Comparison of ENCODE assay signal across 8 cellular contexts in the genomic region with DNA sequence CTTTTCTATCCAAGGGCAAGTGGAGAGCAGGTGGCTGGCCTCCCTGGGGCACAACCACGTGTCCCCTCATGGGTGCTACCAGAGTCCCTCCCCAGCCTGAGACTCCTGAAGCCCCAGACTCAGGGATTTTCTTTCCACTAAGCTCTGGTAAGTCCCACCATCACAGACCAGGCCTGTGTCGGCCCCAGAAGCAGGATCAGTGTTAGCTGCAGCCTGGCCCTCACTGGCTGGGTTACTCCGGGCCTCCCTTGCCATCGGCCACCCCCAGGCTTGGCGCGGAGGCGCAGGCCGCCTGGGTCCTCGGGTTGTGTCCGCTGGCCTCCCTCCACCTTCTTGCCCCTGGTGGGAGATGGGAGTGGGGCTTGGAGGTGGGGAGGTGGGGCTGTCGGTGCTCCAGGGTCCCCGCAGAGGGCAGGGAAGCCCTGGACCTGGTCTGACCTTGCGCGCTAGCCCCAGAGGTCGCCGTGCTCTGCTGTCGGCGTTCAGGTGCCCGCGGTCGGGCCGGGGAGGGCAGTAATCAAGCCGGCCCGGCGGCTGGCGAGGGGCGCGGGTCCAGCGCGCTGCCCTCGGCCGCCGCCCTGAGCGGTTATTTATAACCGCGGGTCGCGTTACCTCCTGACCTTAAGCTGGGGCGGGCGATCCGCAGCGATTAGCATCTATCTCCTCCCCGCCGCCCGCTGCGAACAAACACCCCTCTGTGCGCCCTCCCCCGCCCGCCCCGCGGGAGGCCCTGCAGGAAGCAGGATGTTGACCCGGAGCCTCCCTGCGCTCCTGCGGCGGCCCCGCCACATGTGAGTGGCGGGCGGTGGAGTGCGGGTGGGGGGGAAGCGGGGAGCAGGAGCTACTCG.
DNase-seq lines count a peak whose midpoint lies in the region; ATAC-seq lines count a peak whose summit lies in the region.

No MANE protein-coding gene starts in this region.

- H2BK120ac ChIP-seq in mesendoderm (ENCODE audit: low read depth, low read length): no peak overlapping the region

- no peak overlapping the region for H4K5ac ChIP-seq in mesendoderm (ENCODE audit: low read length)

- no peak overlapping the region for H2BK15ac ChIP-seq in mesendoderm (replicated peaks; ENCODE audit: low read depth)

- H3K4ac ChIP-seq in mesendoderm (ENCODE audit: low read depth, low read length): no peak overlapping the region

- ATAC-seq in effector memory CD8-positive, alpha-beta T cell (replicated peaks): peak; percentile 94

- H3K4me3 Mint-ChIP-seq in effector memory CD8-positive, alpha-beta T cell: peak overlapping the region; percentile 73 to 90

- H3K79me2 ChIP-seq in mesendoderm (ENCODE audit: control insufficient read depth, insufficient read depth, low read length): no peaks in the 10 kb centered on the region

- H3K4me2 ChIP-seq in mesendoderm (ENCODE audit: low read length): peak overlapping the region; percentile 23

- H3K27me3 ChIP-seq in mesendoderm (ENCODE audit: insufficient read depth, low read length, poor library complexity): no peaks in the 10 kb centered on the region

- no peaks in the 10 kb centered on the region for H3K27me3 Mint-ChIP-seq in effector memory CD8-positive, alpha-beta T cell

- peak; percentile 48 for DNase-seq in NCI-H2227 (lab: John Stamatoyannopoulos, UW; ENCODE audit: unreplicated experiment)
- DNase-seq in NCI-H2227 treated with DMSO at 0.1 percent for 48 hours (lab: John Stamatoyannopoulos, UW): no peak
- peak; percentile 85 for DNase-seq in NCI-H345 (lab: John Stamatoyannopoulos, UW)
- peak; percentile 51 to 56 for DNase-seq in activated CD4-positive, alpha-beta T cell treated with anti-CD3 and anti-CD28 coated beads, Interleukin-2, amount 50 U/mL, for 4 hours
- DNase-seq in effector memory CD8-positive, alpha-beta T cell: peak; percentile 70 to 71 (median 71)
- peak; percentile 62 for DNase-seq in mesendoderm
- peak; percentile 51 for DNase-seq in stimulated activated CD8-positive, alpha-beta memory T cell treated with anti-CD3 and anti-CD28 coated beads, Interleukin-12 subunit alpha, Interleukin-12 subunit beta, amount 100 ng/mL, for 4 hours (ENCODE audit: low read depth)
- DNase-seq in NCI-H128 (lab: John Stamatoyannopoulos, UW; ENCODE audit: unreplicated experiment): no peak

- H2BK5ac ChIP-seq in mesendoderm (ENCODE audit: low read length): no peak overlapping the region

- H3K18ac ChIP-seq in mesendoderm (ENCODE audit: low read length): no peak overlapping the region

- no peak overlapping the region for H3K27ac ChIP-seq in mesendoderm (ENCODE audit: low read depth, low read length)

- no peak overlapping the region for H3K4me3 ChIP-seq in mesendoderm (ENCODE audit: low read length)

- peak overlapping the region; percentile 59 for H3K23ac ChIP-seq in mesendoderm (ENCODE audit: low read length)

- no peak overlapping the region for H4K8ac ChIP-seq in mesendoderm (ENCODE audit: low read depth, low read length)

- peak overlapping the region; percentile 38 for H3K56ac ChIP-seq in mesendoderm (ENCODE audit: low read length)

- H3K9ac ChIP-seq in mesendoderm (ENCODE audit: low read length): peak overlapping the region; percentile 58

- no peaks in the 10 kb centered on the region for H3K9me3 Mint-ChIP-seq in effector memory CD8-positive, alpha-beta T cell

- no peak overlapping the region for H2AK5ac ChIP-seq in mesendoderm (ENCODE audit: low read length)

- H3K4me1 ChIP-seq in mesendoderm (ENCODE audit: control insufficient read depth, low read depth, low read length): no peaks in the 10 kb centered on the region

- no peaks in the 10 kb centered on the region for H3K36me3 Mint-ChIP-seq in effector memory CD8-positive, alpha-beta T cell (ENCODE audit: insufficient read depth)

- no CpG with 5 or more reads among the region's 61 CpGs for WGBS in mesendoderm (ENCODE audit: extremely low coverage, insufficient coverage, low lambda C conversion rate)

- no peaks in the 10 kb centered on the region for H3K79me1 ChIP-seq in mesendoderm (ENCODE audit: low read length)

- H3K27ac Mint-ChIP-seq in effector memory CD8-positive, alpha-beta T cell: peak overlapping the region; percentile 28 to 96

- peaks cover 21 to 41% of the 10 kb centered on the region in 2 donors for H3K4me1 Mint-ChIP-seq in effector memory CD8-positive, alpha-beta T cell (ENCODE audit: low read depth in 2 of 2)

- no peaks in the 10 kb centered on the region for H3K36me3 ChIP-seq in mesendoderm (ENCODE audit: control insufficient read depth, insufficient read depth, low read length)

Comparison
In these comparisons a context has a peak if more than half of its experiments do, and no peak if none do; other contexts are left out.
1. DNase-seq: peak in NCI-H2227 (single experiment), NCI-H345 (single experiment), activated CD4-positive, alpha-beta T cell treated with anti-CD3 and anti-CD28 coated beads, Interleukin-2, amount 50 U/mL, for 4 hours (2 of 2), effector memory CD8-positive, alpha-beta T cell (3 of 3), mesendoderm (single experiment) and stimulated activated CD8-positive, alpha-beta memory T cell treated with anti-CD3 and anti-CD28 coated beads, Interleukin-12 subunit alpha, Interleukin-12 subunit beta, amount 100 ng/mL, for 4 hours (single experiment); none in NCI-H2227 treated with DMSO at 0.1 percent for 48 hours (single experiment) and NCI-H128 (single experiment).